In the genomic region with DNA sequence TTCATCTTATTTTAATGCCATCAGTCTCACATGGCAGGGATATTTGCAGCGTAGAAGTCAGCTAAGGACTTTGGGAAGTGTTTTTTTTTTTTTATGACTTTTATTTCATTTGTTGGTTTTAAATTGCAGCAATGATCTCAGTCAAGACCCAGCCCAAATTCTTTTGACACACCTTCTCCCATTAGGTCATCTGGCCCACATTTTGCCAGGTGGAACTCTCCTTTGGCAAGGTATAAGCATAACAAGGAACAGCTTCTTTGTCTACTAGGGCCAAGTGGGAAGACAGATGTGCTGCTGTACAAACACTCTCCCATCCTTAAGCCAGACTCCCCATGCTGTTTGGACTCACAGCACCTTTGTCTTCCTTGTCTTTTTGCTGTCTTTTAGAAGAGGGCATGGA, we compare ENCODE assay signal across 19 cellular contexts.
"Had no signal": no experiment of that assay in that cellular context is flagged by ENCODE, and none has a peak within 500 bp of the region (broad histone marks: within the 10 kb centered on the region; RNA-seq: fewer than 3 reads in every experiment).

No MANE protein-coding gene starts in this region.

- H3K4me3 ChIP-seq: lung, neural progenitor cell, right lobe of liver, stomach, thyroid gland, upper lobe of left lung, uterus had no signal

- H3K27ac ChIP-seq: neural progenitor cell, parathyroid adenoma, right lobe of liver, stomach, thyroid gland, upper lobe of left lung, uterus had no signal

- H3K9me3 ChIP-seq: right lobe of liver, stomach, thyroid gland, upper lobe of left lung, uterus had no signal

- H3K27me3 ChIP-seq: neural progenitor cell, right lobe of liver, stomach, thyroid gland, upper lobe of left lung, uterus had no signal

- H3K36me3 ChIP-seq: right lobe of liver, thyroid gland, uterus had no signal

- H3K4me1 ChIP-seq: neural progenitor cell, parathyroid adenoma, stomach, thyroid gland, uterus had no signal

- DNase-seq: cortex of kidney; effector memory CD8-positive, alpha-beta T cell; head of caudate nucleus; naive B cell; right lobe of liver; small intestine; stimulated activated CD4-positive, alpha-beta T cell treated with anti-CD3 and anti-CD28 coated beads, Interleukin-15, amount 100 ng/mL, for 24 hours; stimulated activated CD4-positive, alpha-beta T cell treated with anti-CD3 and anti-CD28 coated beads, Interleukin-4, amount 100 ng/mL, for 1 hour; stimulated activated CD8-positive, alpha-beta memory T cell treated with anti-CD3 and anti-CD28 coated beads, Interleukin-4, amount 100 ng/mL, for 48 hours; stimulated activated naive CD4-positive, alpha-beta T cell treated with Interleukin-2 at 50 U/mL for 16 hours; stomach; thyroid gland; uterus had no signal

- ATAC-seq: effector memory CD8-positive, alpha-beta T cell; left lobe of liver; natural killer cell treated with Interleukin-12 subunit alpha and Interleukin-12 subunit beta and Interleukin-15 and Interleukin-18, amount 100 ng/mL, for 72 hours; right lobe of liver had no signal
